1 cellular context compared by ENCODE assay signal in genomic region chr1:226083303-226084101, GRCh38.
TF ChIP-seq lines count a peak whose summit lies in the region.

No MANE protein-coding gene starts in this region.

TF ChIP-seq in GM12878, 131 proteins besides CTCF, POLR2A, EP300 and RAD21 (continued from another document and continues in another):
- TF ChIP-seq NR2C2 (IDR thresholded peaks at IDR 0.05; ENCODE audit: borderline replicate concordance, control insufficient read depth, insufficient read length, low read depth), result no peak
- peak; percentile 49; the same call in 1 of the 2 replicates for TF ChIP-seq TAF1 (IDR thresholded peaks at IDR 0.05; ENCODE audit: borderline replicate concordance, low read depth, low read length)
- TF ChIP-seq NKRF (conservative IDR thresholded peaks at IDR 0.05), result peak; percentile 49; the same call in 1 of the 2 replicates
- no peak for TF ChIP-seq CREM (IDR thresholded peaks at IDR 0.05; ENCODE audit: low read depth)
- TF ChIP-seq HDAC2 (IDR thresholded peaks at IDR 0.05), result no peak
- TF ChIP-seq RB1 (IDR thresholded peaks at IDR 0.05; ENCODE audit: borderline replicate concordance), result no peak; the same call in 1 of the 2 replicates
- TF ChIP-seq HDGF (IDR thresholded peaks at IDR 0.05), result no peak
- TF ChIP-seq ASH2L (IDR thresholded peaks at IDR 0.05; ENCODE audit: borderline replicate concordance, low read depth), result no peak
- no peak for TF ChIP-seq ESRRA (IDR thresholded peaks at IDR 0.05; ENCODE audit: low read length)
- TF ChIP-seq FOXM1 (IDR thresholded peaks at IDR 0.05; ENCODE audit: low read depth, low read length), result no peak
- no peak for TF ChIP-seq E2F4 (IDR thresholded peaks at IDR 0.05; ENCODE audit: low read depth, low read length)
- TF ChIP-seq CBX5 (IDR thresholded peaks at IDR 0.05; ENCODE audit: low read depth), result no peak
- no peak for TF ChIP-seq IRF3 (IDR thresholded peaks at IDR 0.05)
- no peak for TF ChIP-seq HDAC6 (IDR thresholded peaks at IDR 0.05; ENCODE audit: unreplicated experiment)
- TF ChIP-seq SP1 (IDR thresholded peaks at IDR 0.05; ENCODE audit: low read depth, low read length), result peak; percentile 16
- no peak for TF ChIP-seq ETV6 (conservative IDR thresholded peaks at IDR 0.05 in 1 of 2, IDR thresholded peaks at IDR 0.05 in 1 of 2; ENCODE audit: borderline replicate concordance in 1 of 2, low read depth in 1 of 2)
- no peak for TF ChIP-seq FOS (IDR thresholded peaks at IDR 0.05; ENCODE audit: borderline replicate concordance, extremely low read depth, insufficient read length)
- TF ChIP-seq RELA (IDR thresholded peaks at IDR 0.05; ENCODE audit: borderline replicate concordance, partially characterized antibody), result peak; percentile 25
- no peak for TF ChIP-seq MEF2A (IDR thresholded peaks at IDR 0.05; ENCODE audit: insufficient read depth, low read depth, low read length)
- TF ChIP-seq MYC (IDR thresholded peaks at IDR 0.05; ENCODE audit: insufficient read depth, insufficient read length, insufficient replicate concordance, low read length, severe bottlenecking), result no peak
- no peak for TF ChIP-seq HCFC1 (IDR thresholded peaks at IDR 0.05; ENCODE audit: low read length)
- no peak; the same call in 1 of the 2 replicates for TF ChIP-seq CREB1 (IDR thresholded peaks at IDR 0.05; ENCODE audit: low read depth)
- TF ChIP-seq ATF3 (IDR thresholded peaks at IDR 0.05; ENCODE audit: borderline replicate concordance, extremely low read depth, low read depth, low read length), result 0 out of 2 replicates have a peak, but pooled peaks have one; percentile 55
- no peak for TF ChIP-seq BCL3 (IDR thresholded peaks at IDR 0.05; ENCODE audit: borderline replicate concordance, insufficient read depth, low read depth, low read length, poor library complexity, severe bottlenecking)
- TF ChIP-seq KAT2A (conservative IDR thresholded peaks at IDR 0.05; ENCODE audit: control insufficient read depth, low read depth, low read length), result no peak
- no peak for TF ChIP-seq GABPA (IDR thresholded peaks at IDR 0.05; ENCODE audit: low read depth)
- no peak for TF ChIP-seq SMAD5 (IDR thresholded peaks at IDR 0.05; ENCODE audit: low read depth)
- no peak for TF ChIP-seq PML (IDR thresholded peaks at IDR 0.05; ENCODE audit: low read length)
- TF ChIP-seq USF2 (IDR thresholded peaks at IDR 0.05; ENCODE audit: borderline replicate concordance, low read depth, low read length), result peak; percentile 82
- TF ChIP-seq PRDM15 (CRISPR knock-in tag; IDR thresholded peaks at IDR 0.05), result 0 out of 2 replicates have a peak, but pooled peaks have one; percentile 57
- TF ChIP-seq FOXK2 (IDR thresholded peaks at IDR 0.05), result no peak
- no peak for TF ChIP-seq LARP7 (IDR thresholded peaks at IDR 0.05)
- TF ChIP-seq KLF5 (IDR thresholded peaks at IDR 0.05; ENCODE audit: partially characterized antibody), result no peak
- no peak for TF ChIP-seq ZNF24 (IDR thresholded peaks at IDR 0.05)
- TF ChIP-seq CBX3 (IDR thresholded peaks at IDR 0.05; ENCODE audit: borderline replicate concordance, low read depth), result no peak
- no peak for TF ChIP-seq ZBTB40 (IDR thresholded peaks at IDR 0.05; ENCODE audit: borderline replicate concordance)
- no peak for TF ChIP-seq ZSCAN29 (IDR thresholded peaks at IDR 0.05)
- TF ChIP-seq E4F1 (IDR thresholded peaks at IDR 0.05; ENCODE audit: borderline replicate concordance, partially characterized antibody), result no peak
- no peak for TF ChIP-seq CBFB (IDR thresholded peaks at IDR 0.05; ENCODE audit: low read depth)
- TF ChIP-seq PAX5 (IDR thresholded peaks at IDR 0.05; ENCODE audit: borderline replicate concordance, low read depth, low read length), result no peak
